In the genomic region with DNA sequence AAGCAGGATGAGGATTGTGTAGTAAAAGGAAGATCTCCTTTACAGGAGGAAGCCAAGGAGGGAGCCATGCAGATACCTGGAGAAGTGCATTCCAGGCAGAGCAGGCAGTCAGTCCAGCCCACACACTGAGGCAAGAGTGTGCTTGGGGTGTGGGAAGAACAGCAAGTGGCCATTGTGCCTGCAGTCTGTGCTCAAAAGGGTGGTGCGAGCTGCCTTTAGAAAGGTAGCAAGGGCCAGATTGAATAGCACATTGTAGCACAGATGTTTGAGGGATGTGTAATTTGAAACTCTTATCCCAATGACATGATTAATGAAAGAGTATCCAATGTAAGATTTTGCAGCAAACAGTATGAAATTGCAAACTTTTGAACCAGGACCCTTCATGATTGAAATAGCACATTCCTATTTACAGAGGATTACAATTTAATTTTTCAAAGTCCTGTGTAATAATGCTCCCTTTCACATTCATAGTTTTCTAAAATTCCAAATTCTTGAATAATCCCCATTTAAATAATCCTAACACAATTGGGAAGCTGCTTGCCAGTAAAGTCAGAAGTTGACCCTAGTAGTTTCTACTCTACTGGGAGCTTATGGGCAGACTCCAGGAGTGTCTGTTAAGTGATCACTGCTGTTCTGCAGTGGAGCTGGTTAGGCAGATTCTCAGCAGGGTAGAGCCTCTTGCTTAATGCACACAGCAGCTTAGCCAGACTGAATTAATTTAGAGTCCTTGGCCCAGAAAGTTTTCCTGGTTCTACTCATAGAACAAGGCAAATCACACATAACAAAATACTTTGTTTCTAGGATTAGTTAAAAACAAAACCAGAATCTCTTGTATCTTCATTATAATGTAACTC, we compare ENCODE assay signal across 1 cellular context.
TF ChIP-seq lines count a peak whose summit lies in the region.

No MANE protein-coding gene starts in this region.

TF ChIP-seq in H1, 55 proteins besides CTCF, POLR2A, EP300 and RAD21 (continued from another document):
- no peak for TF ChIP-seq POLR2AphosphoS5 (IDR thresholded peaks at IDR 0.05; ENCODE audit: low read depth, low read length)
- TF ChIP-seq BCL11A (IDR thresholded peaks at IDR 0.05; ENCODE audit: low read depth in 2 of 2, low read length in 2 of 2) = no peak
